In genomic region chr5:100802188-100802587, GRCh38 we compare ENCODE assay signal across 23 cellular contexts.
"Had no signal": no experiment of that assay in that cellular context is flagged by ENCODE, and none has a peak within 500 bp of the region (broad histone marks: within the 10 kb centered on the region; RNA-seq: fewer than 3 reads in every experiment).

No MANE protein-coding gene starts in this region.

- ATAC-seq: foreskin keratinocyte, heart left ventricle, left colon, left ventricle myocardium superior, psoas muscle, right lobe of liver had no signal

- DNase-seq: effector CD4-positive, alpha-beta T cell; endodermal cell; erythroblast; foreskin keratinocyte; heart left ventricle; hippocampal formation; left colon; left ventricle myocardium superior; mesendoderm; naive B cell; psoas muscle; retina; right lobe of liver; stimulated activated CD4-positive, alpha-beta T cell treated with anti-CD3 and anti-CD28 coated beads, Interleukin-1b, Interleukin-23, amount 100 ng/mL, for 48 hours; stimulated activated CD4-positive, alpha-beta T cell treated with anti-CD3 and anti-CD28 coated beads, Interleukin-4, amount 100 ng/mL, for 4 hours; stimulated activated naive CD4-positive, alpha-beta T cell treated with Interleukin-2 at 50 U/mL for 16 hours; tibial artery; upper lobe of left lung; uterus had no signal

- H3K27me3 Mint-ChIP-seq: naive B cell had no signal

- H3K4me1 ChIP-seq: heart left ventricle, psoas muscle, right lobe of liver, tibial artery, uterus had no signal

- H3K9me3 ChIP-seq: neutrophil, psoas muscle, right lobe of liver, tibial artery, upper lobe of left lung, uterus had no signal

- H3K27ac Mint-ChIP-seq: endodermal cell had no signal

- H3K36me3 ChIP-seq: heart left ventricle, neutrophil, right lobe of liver, tibial artery, upper lobe of left lung, uterus had no signal

- H3K27me3 ChIP-seq: foreskin keratinocyte, heart left ventricle, neutrophil, right lobe of liver, tibial artery, upper lobe of left lung, uterus had no signal

- FAIRE-seq: endothelial cell of umbilical vein had no signal

- H3K9me3 Mint-ChIP-seq: endodermal cell had no signal

- H3K4me3 ChIP-seq: coronary artery, heart left ventricle, lung, psoas muscle, right lobe of liver, tibial artery, upper lobe of left lung, uterus had no signal

- H3K4me3 Mint-ChIP-seq: endodermal cell had no signal

- H3K27ac ChIP-seq: coronary artery, foreskin keratinocyte, heart left ventricle, neutrophil, psoas muscle, right lobe of liver, tibial artery, upper lobe of left lung, uterus had no signal
